9 cellular contexts compared by ENCODE assay signal in the genomic region with DNA sequence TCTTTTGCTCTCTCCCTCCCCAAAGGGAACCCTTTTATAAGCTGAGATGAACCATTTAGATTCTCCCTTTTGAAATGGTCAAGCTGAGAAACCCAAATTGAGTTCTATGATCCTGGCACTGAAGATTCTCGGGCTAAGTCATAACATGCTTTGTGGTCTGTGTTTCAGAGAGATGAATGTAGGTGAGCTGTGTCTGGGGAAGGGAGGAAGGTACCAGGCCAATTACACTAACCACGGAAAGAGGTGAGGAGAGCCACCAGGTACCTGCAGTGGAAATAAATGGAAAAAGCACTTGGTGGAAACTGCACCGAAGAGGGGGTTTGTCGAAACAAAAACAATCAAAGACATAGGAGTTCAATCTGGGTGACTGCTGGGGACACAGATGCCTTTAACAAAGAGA. TPM values are rescaled to one million over a fixed set of nuclear protein-coding genes. Genes with fewer than 3 reads are reported as not detected.
DNase-seq lines count a peak whose midpoint lies in the region; ATAC-seq and TF ChIP-seq lines count a peak whose summit lies in the region.
"Had no signal": no experiment of that assay in that cellular context is flagged by ENCODE, and none has a peak within 500 bp of the region (broad histone marks: within the 10 kb centered on the region; RNA-seq: fewer than 3 reads in every experiment).

No MANE protein-coding gene starts in this region.

- H4K20me1 ChIP-seq in DND-41 (ENCODE audit: insufficient read depth, low read length), result peaks cover 9% of the 10 kb centered on the region; the same call in 1 of the 2 replicates

- DNase-seq in DND-41 (no peak), neural crest cell (ENCODE audit: low read depth, low spot score) (no peak), DMS53 (lab: John Stamatoyannopoulos, UW) (no peak), HuH-7.5 (ENCODE audit: low spot score) (no peak), H4 (ENCODE audit: low spot score) (no peak)
- no peak for DNase-seq in activated naive CD8-positive, alpha-beta T cell treated with anti-CD3 and anti-CD28 coated beads, Interleukin-2, amount 50 U/mL, for 24 hours

- H3K9ac ChIP-seq in DND-41 (ENCODE audit: low read depth, low read length), result no peak overlapping the region

- H3K4me3 Mint-ChIP-seq in activated naive CD8-positive, alpha-beta T cell treated with anti-CD3 and anti-CD28 coated beads, Interleukin-2, amount 50 U/mL, for 24 hours, result peak overlapping the region; percentile 91
- peak overlapping the region; percentile 98 for H3K4me3 Mint-ChIP-seq in neural crest cell

- peak overlapping the region; percentile 91; the same call in 1 of the 2 replicates for H3K4me2 ChIP-seq in DND-41 (ENCODE audit: insufficient read depth, low read length)

- H3K27me3 ChIP-seq in DND-41 (ENCODE audit: insufficient read depth, low read length, poor library complexity), result no peaks in the 10 kb centered on the region
- H3K27me3 ChIP-seq: SJSA1 had no signal

- H3K4me1 Mint-ChIP-seq in activated naive CD8-positive, alpha-beta T cell treated with anti-CD3 and anti-CD28 coated beads, Interleukin-2, amount 50 U/mL, for 24 hours, result peaks cover 82% of the 10 kb centered on the region
- peaks cover 60% of the 10 kb centered on the region for H3K4me1 Mint-ChIP-seq in neural crest cell

- H2AFZ ChIP-seq in DND-41 (ENCODE audit: low read depth, low read length), result peak overlapping the region; percentile 53

- peaks cover 24% of the 10 kb centered on the region for H3K36me3 Mint-ChIP-seq in activated naive CD8-positive, alpha-beta T cell treated with anti-CD3 and anti-CD28 coated beads, Interleukin-2, amount 50 U/mL, for 24 hours (ENCODE audit: low read depth)
- peaks cover 2% of the 10 kb centered on the region for H3K36me3 Mint-ChIP-seq in neural crest cell (ENCODE audit: low read depth)

- H3K79me2 ChIP-seq in DND-41 (ENCODE audit: insufficient read depth, low read length), result peaks cover 40% of the 10 kb centered on the region

- ATAC-seq in DND-41 (ENCODE audit: insufficient read depth, low read depth), result no peak
- ATAC-seq in HG02763 (IDR thresholded peaks at IDR 0.05; ENCODE audit: unreplicated experiment), result peak; percentile 25
- ATAC-seq in activated naive CD8-positive, alpha-beta T cell treated with anti-CD3 and anti-CD28 coated beads, Interleukin-2, amount 50 U/mL, for 24 hours, result peak; percentile 30
- no peak for ATAC-seq in HG03439 (IDR thresholded peaks at IDR 0.05; ENCODE audit: unreplicated experiment)

- H3K27ac ChIP-seq in DND-41 (ENCODE audit: low read length), result no peak overlapping the region

- TF ChIP-seq CTCF in DND-41 (IDR thresholded peaks at IDR 0.05; ENCODE audit: borderline replicate concordance, extremely low read depth, low read length, poor library complexity, severe bottlenecking) (no peak), neural crest cell (conservative IDR thresholded peaks at IDR 0.05) (no peak)

- no peaks in the 10 kb centered on the region for H3K9me3 ChIP-seq in DND-41 (ENCODE audit: insufficient read depth, low read length, severe bottlenecking)
- H3K9me3 ChIP-seq: SJSA1 had no signal

- no peaks in the 10 kb centered on the region for H3K9me3 Mint-ChIP-seq in activated naive CD8-positive, alpha-beta T cell treated with anti-CD3 and anti-CD28 coated beads, Interleukin-2, amount 50 U/mL, for 24 hours
- no peaks in the 10 kb centered on the region for H3K9me3 Mint-ChIP-seq in neural crest cell

- H3K4me3 ChIP-seq in DND-41 (ENCODE audit: low read depth in 1 of 2, low read length in 2 of 2), result no peak overlapping the region

- H3K27ac Mint-ChIP-seq in activated naive CD8-positive, alpha-beta T cell treated with anti-CD3 and anti-CD28 coated beads, Interleukin-2, amount 50 U/mL, for 24 hours, result peak overlapping the region; percentile 79
- peak overlapping the region; percentile 57 for H3K27ac Mint-ChIP-seq in neural crest cell (ENCODE audit: unreplicated experiment)

- H3K27me3 Mint-ChIP-seq in activated naive CD8-positive, alpha-beta T cell treated with anti-CD3 and anti-CD28 coated beads, Interleukin-2, amount 50 U/mL, for 24 hours, result no peaks in the 10 kb centered on the region
- no peaks in the 10 kb centered on the region for H3K27me3 Mint-ChIP-seq in neural crest cell (ENCODE audit: low read depth)

- peaks cover 19% of the 10 kb centered on the region for H3K36me3 ChIP-seq in DND-41 (ENCODE audit: insufficient read depth, low read length)

- peaks cover 41% of the 10 kb centered on the region for H3K4me1 ChIP-seq in DND-41 (ENCODE audit: insufficient read depth, low read length)

RNA-seq across cellular contexts. Expression of gene MRPL44, which starts 1.0 kb away (rescaled TPM):
- 33.4 and 36.6 TPM in 2 replicates for total RNA-seq in neural crest cell
- 39.9 and 53.0 TPM in 2 replicates for total RNA-seq in H4 (2014; rRNA removed; shearing (Covaris generic))

RNA-seq across cellular contexts. Expression of gene WDFY1, which starts 11.1 kb away (rescaled TPM):
- 41.1 and 43.3 TPM in 2 replicates for total RNA-seq in neural crest cell
- total RNA-seq in H4 (2014; rRNA removed; shearing (Covaris generic)), result 23.7 and 27.2 TPM in 2 replicates

Comparison
In these comparisons a context has a peak if more than half of its experiments do, and no peak if none do; other contexts are left out.
1. ATAC-seq: peak in HG02763 (single experiment) and activated naive CD8-positive, alpha-beta T cell treated with anti-CD3 and anti-CD28 coated beads, Interleukin-2, amount 50 U/mL, for 24 hours (single experiment); none in DND-41 (single experiment) and HG03439 (single experiment).